Comparison of ENCODE assay signal across 23 cellular contexts in the genomic region with DNA sequence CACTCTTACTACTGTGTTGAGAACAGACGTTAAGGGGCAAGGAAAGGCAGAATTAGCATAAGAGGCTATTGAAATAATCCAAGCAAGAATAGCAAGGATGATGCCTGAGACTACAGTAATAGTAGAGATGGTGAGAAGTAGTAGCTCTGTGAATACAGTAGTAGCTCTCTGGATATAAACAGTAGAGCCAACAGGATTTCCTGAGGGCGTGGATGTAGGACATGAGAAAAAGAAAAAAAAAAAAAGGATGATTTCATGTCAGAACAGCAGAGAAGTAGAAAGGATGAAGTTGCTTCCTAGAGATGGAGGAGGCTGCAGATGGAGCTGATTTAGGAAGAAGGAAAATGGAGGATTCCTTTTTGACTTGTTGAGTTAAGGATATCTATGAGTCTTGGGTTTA.
"Had no signal": no experiment of that assay in that cellular context is flagged by ENCODE, and none has a peak within 500 bp of the region (broad histone marks: within the 10 kb centered on the region; RNA-seq: fewer than 3 reads in every experiment).

No MANE protein-coding gene starts in this region.

- H3K9me3 ChIP-seq: SK-N-SH had no signal

- ATAC-seq: T-cell had no signal

- FAIRE-seq: HTR-8/SVneo, RCC 7860 had no signal

- H3K27ac ChIP-seq: RWPE1 had no signal

- DNase-seq: IMR-90, KG1, MV-4-11, NCI-H1048, NCI-H1105, NCI-H1417, NCI-H1436 treated with DMSO at 0.1 percent for 48 hours, NCI-H1694, NCI-H187 treated with DMSO at 0.1 percent for 48 hours, NCI-H2029 treated with DMSO at 0.1 percent for 48 hours, NCI-H2171 treated with DMSO at 0.1 percent for 48 hours, NCI-H345, NCI-H446 treated with DMSO at 0.1 percent for 48 hours, NCI-H510A treated with DMSO at 0.1 percent for 48 hours, NCI-H526 treated with DMSO at 0.1 percent for 48 hours, NCI-H748 treated with DMSO at 0.1 percent for 48 hours, SHP77, SK-N-SH, SW 1271, T-cell had no signal

- H3K9ac ChIP-seq: SK-N-SH had no signal
